In the genomic region with DNA sequence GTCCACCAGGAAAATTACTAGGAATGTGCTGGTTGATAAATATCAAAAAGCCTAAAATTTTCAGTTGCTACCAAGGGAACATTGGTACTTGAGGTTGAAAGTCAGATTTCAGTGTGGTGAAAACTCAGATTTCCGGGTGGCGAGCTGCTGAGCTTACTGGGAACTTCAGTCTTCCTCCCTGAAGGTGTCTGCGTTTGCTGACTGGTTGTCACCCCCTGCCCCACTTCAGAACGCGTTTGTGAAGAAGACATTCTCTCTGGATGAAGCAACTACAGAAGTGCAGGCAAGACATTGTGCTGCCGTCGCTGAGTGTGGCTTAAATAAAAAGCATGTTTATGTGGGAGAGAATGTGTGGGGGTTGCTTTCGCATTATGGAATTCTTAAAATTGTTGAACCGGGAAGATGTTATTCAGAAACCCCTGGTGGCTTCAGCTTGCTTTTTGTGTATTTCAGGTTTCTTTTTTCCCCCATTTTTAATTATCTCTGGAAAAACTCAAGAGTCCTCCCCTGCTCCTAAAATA, we compare ENCODE assay signal across 15 cellular contexts.
"Had no signal": no experiment of that assay in that cellular context is flagged by ENCODE, and none has a peak within 500 bp of the region (broad histone marks: within the 10 kb centered on the region; RNA-seq: fewer than 3 reads in every experiment).

No MANE protein-coding gene starts in this region.

- H3K79me2 ChIP-seq: parathyroid adenoma had no signal

- H3K27ac ChIP-seq: adrenal gland, body of pancreas, esophagus squamous epithelium, parathyroid adenoma had no signal

- DNase-seq: activated CD4-positive, alpha-beta T cell treated with anti-CD3 and anti-CD28 coated beads for 1 hour; activated CD4-positive, alpha-beta T cell treated with anti-CD3 and anti-CD28 coated beads, Interleukin-2, amount 50 U/mL, for 48 hours; activated naive CD4-positive, alpha-beta T cell treated with anti-CD3 and anti-CD28 coated beads, Interleukin-2, amount 10 ng/mL, durations not matched to agents 7 days and 5 days; adrenal gland; body of pancreas; central memory CD4-positive, alpha-beta T cell; cortex of kidney; effector CD4-positive, alpha-beta T cell; esophagus squamous epithelium; foreskin melanocyte; stimulated activated CD4-positive, alpha-beta T cell treated with anti-CD3 and anti-CD28 coated beads, Interleukin-15, amount 100 ng/mL, for 24 hours; stimulated activated CD4-positive, alpha-beta T cell treated with anti-CD3 and anti-CD28 coated beads, Interleukin-4, amount 100 ng/mL, for 1 hour; stimulated activated naive B cell treated with anti-CD40 and anti-IgM and Interleukin-4, amounts not matched to agents 10 μg/mL and 1 μg/mL and 100 μg/mL, for 72 hours had no signal

- H3K4me1 ChIP-seq: adrenal gland, body of pancreas, esophagus squamous epithelium, parathyroid adenoma had no signal

- H3K9me3 ChIP-seq: adrenal gland, body of pancreas, esophagus squamous epithelium had no signal

- ATAC-seq: body of pancreas; SK-N-SH treated with all-trans-retinoic acid at 6 μM for 48 hours; stimulated activated naive B cell treated with anti-CD40 and anti-IgM and Interleukin-4, amounts not matched to agents 10 μg/mL and 1 μg/mL and 100 μg/mL, for 72 hours had no signal

- H3K27me3 ChIP-seq: adrenal gland, body of pancreas, esophagus squamous epithelium had no signal

- H3K4me3 ChIP-seq: adrenal gland, body of pancreas, esophagus squamous epithelium had no signal

- H3K36me3 ChIP-seq: adrenal gland, esophagus squamous epithelium had no signal

- H2AFZ ChIP-seq: parathyroid adenoma had no signal
